26 cellular contexts compared by ENCODE assay signal in the genomic region with DNA sequence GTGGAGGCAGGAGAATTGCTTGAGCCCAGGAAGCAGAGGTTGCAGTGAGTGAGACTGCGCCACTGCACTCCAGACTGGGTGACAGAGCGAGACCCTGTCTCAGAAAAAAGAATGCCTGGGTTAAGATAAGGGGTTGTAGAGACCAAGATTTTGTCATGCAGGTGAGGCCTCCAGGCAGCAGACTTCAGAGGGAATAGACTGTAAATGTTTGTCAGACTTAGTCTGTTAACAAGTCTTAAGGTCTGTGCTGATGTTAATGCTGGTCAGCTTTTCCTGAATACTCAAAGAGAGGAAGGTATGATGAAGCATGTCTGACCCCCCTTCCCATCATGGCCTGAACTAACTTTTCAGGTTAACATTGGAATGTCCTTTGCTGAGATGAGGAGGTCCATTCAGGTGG.
A peak's percentile ranks its signal among the peaks of the same experiment; 100 is the strongest.
DNase-seq lines count a peak whose midpoint lies in the region; ATAC-seq, FAIRE-seq and TF ChIP-seq lines count a peak whose summit lies in the region.
"Had no signal": no experiment of that assay in that cellular context is flagged by ENCODE, and none has a peak within 500 bp of the region (broad histone marks: within the 10 kb centered on the region; RNA-seq: fewer than 3 reads in every experiment).

No MANE protein-coding gene starts in this region.

- no peak overlapping the region for H4K8ac ChIP-seq in IMR-90 (ENCODE audit: low read depth in 2 of 2, low read length in 2 of 2)

- H3K79me1 ChIP-seq in IMR-90 (ENCODE audit: low read depth in 1 of 2, low read length in 2 of 2) = no peaks in the 10 kb centered on the region

- H3K27ac Mint-ChIP-seq in MCF 10A (ENCODE audit: low read depth, unreplicated experiment) = no peak overlapping the region
- H3K27ac Mint-ChIP-seq in stimulated activated effector memory CD8-positive, alpha-beta T cell treated with anti-CD3 and anti-CD28 coated beads, Interleukin-12 subunit alpha, Interleukin-12 subunit beta, amount 100 ng/mL, for 72 hours = no peak overlapping the region
- H3K27ac Mint-ChIP-seq: CD4-positive, CD25-positive, alpha-beta regulatory T cell had no signal

- TF ChIP-seq CTCF in breast epithelium (IDR thresholded peaks at IDR 0.05) = no peak
- no peak for TF ChIP-seq CTCF in MCF 10A (IDR thresholded peaks at IDR 0.05; ENCODE audit: unreplicated experiment)
- TF ChIP-seq CTCF in IMR-90 (conservative IDR thresholded peaks at IDR 0.05; ENCODE audit: low read depth, low read length) = no peak
- TF ChIP-seq CTCF in esophagus squamous epithelium (IDR thresholded peaks at IDR 0.05) = no peak

- H3K9me1 ChIP-seq in IMR-90 (ENCODE audit: insufficient read depth, low read length) = peaks cover 9% of the 10 kb centered on the region

- no peak overlapping the region for H4K91ac ChIP-seq in IMR-90 (ENCODE audit: insufficient read depth, low read depth, low read length)

- H3K4me3 ChIP-seq in breast epithelium (no peak overlapping the region), IMR-90 (ENCODE audit: insufficient read depth, low read depth, low read length) (no peak overlapping the region), esophagus squamous epithelium (no peak overlapping the region)
- H3K4me3 ChIP-seq: GM12878 had no signal

- in situ Hi-C loops in IMR-90 (cut with MboI; ENCODE audit: low sequenced_read_pairs) = no loop called here

- dilution Hi-C loops in IMR-90 (cut with HindIII; ENCODE audit: low sequenced_read_pairs, unreplicated experiment) = no loop called here

- no peaks in the 10 kb centered on the region for H3K9me3 Mint-ChIP-seq in MCF 10A (ENCODE audit: unreplicated experiment)
- H3K9me3 Mint-ChIP-seq in stimulated activated effector memory CD8-positive, alpha-beta T cell treated with anti-CD3 and anti-CD28 coated beads, Interleukin-12 subunit alpha, Interleukin-12 subunit beta, amount 100 ng/mL, for 72 hours = no peaks in the 10 kb centered on the region

- no peak overlapping the region for H4K5ac ChIP-seq in IMR-90 (ENCODE audit: low read depth, low read length)

- no peak overlapping the region for H2AK9ac ChIP-seq in IMR-90 (replicated peaks; ENCODE audit: low read depth, low read length, poor library complexity)

- no peak overlapping the region for H2AFZ ChIP-seq in IMR-90 (replicated peaks; ENCODE audit: low read length, poor library complexity)

- no peak for ATAC-seq in IMR-90 (ENCODE audit: low read depth)
- no peak for ATAC-seq in stimulated activated effector memory CD8-positive, alpha-beta T cell treated with anti-CD3 and anti-CD28 coated beads, Interleukin-12 subunit alpha, Interleukin-12 subunit beta, amount 100 ng/mL, for 72 hours
- ATAC-seq: HepG2, Panc1 had no signal

- intact Hi-C loops in breast epithelium (cut with DNase I; ENCODE audit: low total_unique reads) = no loop called here
- intact Hi-C loops in MCF 10A (cut with micrococcal nuclease) = no loop called here
- intact Hi-C loops in IMR-90 (cut with micrococcal nuclease) = no loop called here
- intact Hi-C loops in esophagus squamous epithelium (cut with DNase I) = no loop called here
- intact Hi-C loops in head of caudate nucleus (cut with DNase I) = no loop called here

- peak overlapping the region; percentile 60 to 76 for H3K27ac ChIP-seq in breast epithelium
- H3K27ac ChIP-seq in IMR-90 (ENCODE audit: insufficient read depth, low read length) = no peak overlapping the region
- peak overlapping the region; percentile 58 to 77 (median 61) for H3K27ac ChIP-seq in esophagus squamous epithelium
- H3K27ac ChIP-seq: 22Rv1, RWPE1 had no signal

- no TSS peak for BruUV-seq in MCF 10A (replicated peaks; lab: Mats Ljungman, UMichigan)
- BruUV-seq in IMR-90 (replicated peaks; lab: Mats Ljungman, UMichigan) = no TSS peak

- no peaks in the 10 kb centered on the region for H3K36me3 Mint-ChIP-seq in MCF 10A (ENCODE audit: insufficient read depth, unreplicated experiment)
- H3K36me3 Mint-ChIP-seq in stimulated activated effector memory CD8-positive, alpha-beta T cell treated with anti-CD3 and anti-CD28 coated beads, Interleukin-12 subunit alpha, Interleukin-12 subunit beta, amount 100 ng/mL, for 72 hours = no peaks in the 10 kb centered on the region
- H3K36me3 Mint-ChIP-seq: CD4-positive, CD25-positive, alpha-beta regulatory T cell had no signal

- FAIRE-seq in urothelium cell line (lab: Jason Lieb, UNC) = peak; percentile 17
- FAIRE-seq: D721Med, H1, HepG2 had no signal

- no peaks in the 10 kb centered on the region for H4K20me1 ChIP-seq in IMR-90 (ENCODE audit: insufficient read depth, low read length)

- H3K36me3 ChIP-seq in breast epithelium (no peaks in the 10 kb centered on the region), IMR-90 (ENCODE audit: control insufficient read depth, insufficient read depth, low read length) (no peaks in the 10 kb centered on the region), esophagus squamous epithelium (no peaks in the 10 kb centered on the region)
- H3K36me3 ChIP-seq: BE2C had no signal

- no peak overlapping the region for H3K56ac ChIP-seq in IMR-90 (ENCODE audit: extremely low read depth, insufficient read depth, low read length)

- no peak overlapping the region for H3K14ac ChIP-seq in IMR-90 (replicated peaks; ENCODE audit: low read depth, low read length)

- DNase-seq in breast epithelium (ENCODE audit: low spot score in 2 of 2) (no peak), MCF 10A (ENCODE audit: unreplicated experiment) (no peak), IMR-90 (no peak), esophagus squamous epithelium (lab: John Stamatoyannopoulos, UW) (no peak), urothelium cell line (ENCODE audit: low spot score) (no peak), medulla oblongata (ENCODE audit: extremely low spot score) (no peak), head of caudate nucleus (no peak)
- DNase-seq in stimulated activated effector memory CD8-positive, alpha-beta T cell treated with anti-CD3 and anti-CD28 coated beads, Interleukin-12 subunit alpha, Interleukin-12 subunit beta, amount 100 ng/mL, for 72 hours (ENCODE audit: low spot score in 2 of 2) = no peak
- DNase-seq: BE2C; CD4-positive, CD25-positive, alpha-beta regulatory T cell; HCEC 1CT; KBM-7; MM.1S; NCI-H2029; NCI-H446 treated with DMSO at 0.1 percent for 48 hours; NCI-H526; NCI-H82; NK-92 treated with Interleukin-12 subunit alpha and Interleukin-12 subunit beta, amount 100 ng/mL, for 24 hours; SHP77 treated with DMSO at 0.1 percent for 48 hours had no signal

- no peaks in the 10 kb centered on the region for H3K4me1 Mint-ChIP-seq in MCF 10A (ENCODE audit: insufficient read depth, unreplicated experiment)
- H3K4me1 Mint-ChIP-seq in stimulated activated effector memory CD8-positive, alpha-beta T cell treated with anti-CD3 and anti-CD28 coated beads, Interleukin-12 subunit alpha, Interleukin-12 subunit beta, amount 100 ng/mL, for 72 hours = peaks cover 11% of the 10 kb centered on the region
- H3K4me1 Mint-ChIP-seq: CD4-positive, CD25-positive, alpha-beta regulatory T cell had no signal

- H2AK5ac ChIP-seq in IMR-90 (ENCODE audit: low read depth, low read length) = no peak overlapping the region

- no peak overlapping the region for H3K4me3 Mint-ChIP-seq in MCF 10A (ENCODE audit: unreplicated experiment)
- no peak overlapping the region for H3K4me3 Mint-ChIP-seq in stimulated activated effector memory CD8-positive, alpha-beta T cell treated with anti-CD3 and anti-CD28 coated beads, Interleukin-12 subunit alpha, Interleukin-12 subunit beta, amount 100 ng/mL, for 72 hours
- H3K4me3 Mint-ChIP-seq: CD4-positive, CD25-positive, alpha-beta regulatory T cell had no signal

- CTCF ChIA-PET in MCF 10A (lab: Yijun Ruan, JAX) (no interaction called here), IMR-90 (lab: Yijun Ruan, JAX) (no interaction called here)

- no peak overlapping the region; the same call in 1 of the 2 replicates for H2BK20ac ChIP-seq in IMR-90 (ENCODE audit: low read depth, low read length)

- H2BK15ac ChIP-seq in IMR-90 (ENCODE audit: low read depth, low read length) = no peak overlapping the region

- no peak overlapping the region for H3K9ac ChIP-seq in IMR-90 (ENCODE audit: low read depth, low read length)

- H3K18ac ChIP-seq in IMR-90 (ENCODE audit: low read depth, low read length) = no peak overlapping the region

- H3K23ac ChIP-seq in IMR-90 (ENCODE audit: low read depth, low read length) = no peak overlapping the region

- TF ChIP-seq POLR2A in breast epithelium (IDR thresholded peaks at IDR 0.05) = no peak
- TF ChIP-seq POLR2A in IMR-90 (IDR thresholded peaks at IDR 0.05; ENCODE audit: low read depth, low read length) = no peak
- TF ChIP-seq POLR2A in esophagus squamous epithelium (IDR thresholded peaks at IDR 0.05) = no peak

- POLR2A ChIA-PET in MCF 10A (lab: Yijun Ruan, JAX) (interaction anchor here (1.0 kb wide), 1 partner anchor 10 kb away, joined by 4 read pairs; no protein-coding TSS in a partner anchor), IMR-90 (lab: Charles Lee; ENCODE audit: unreplicated experiment) (interaction anchor here (0.5 kb wide), 1 partner anchor 75 kb away, joined by 3 read pairs; no protein-coding TSS in a partner anchor)

- H3K4me2 ChIP-seq in IMR-90 (ENCODE audit: low read depth, low read length) = no peak overlapping the region

- no peak overlapping the region for H2BK120ac ChIP-seq in IMR-90 (ENCODE audit: low read depth, low read length)

- H3K4me1 ChIP-seq in breast epithelium = peaks cover 0 to 4% of the 10 kb centered on the region in 2 donors
- H3K4me1 ChIP-seq in IMR-90 (ENCODE audit: control insufficient read depth, insufficient read depth, low read length) = peaks cover 9% of the 10 kb centered on the region
- H3K4me1 ChIP-seq in esophagus squamous epithelium = peaks cover 5 to 45% (median 13%) of the 10 kb centered on the region in 3 donors
- H3K4me1 ChIP-seq: BE2C had no signal

- no peaks in the 10 kb centered on the region for H3K9me3 ChIP-seq in breast epithelium
- H3K9me3 ChIP-seq in IMR-90 (ENCODE audit: control insufficient read depth, insufficient read depth, low read length) = no peaks in the 10 kb centered on the region
- no peaks in the 10 kb centered on the region for H3K9me3 ChIP-seq in esophagus squamous epithelium
- H3K9me3 ChIP-seq: BE2C had no signal

- 0 out of 2 replicates have a peak overlapping the region, but pooled peaks have one; percentile 15 for H3K4ac ChIP-seq in IMR-90 (ENCODE audit: low read depth, low read length)

- WGBS in IMR-90 (ENCODE audit: extremely low coverage in 2 of 2, insufficient read length in 1 of 2), 2 experiments = no CpG with 5 or more reads among the region's 2 CpGs
- WGBS in esophagus squamous epithelium, 2 donors = 88 to 96% methylated on average over 2 of the region's 2 CpGs

- no peak overlapping the region for H2BK5ac ChIP-seq in IMR-90 (ENCODE audit: low read depth, low read length, poor library complexity, severe bottlenecking)

- no peak for TF ChIP-seq RAD21 in IMR-90 (IDR thresholded peaks at IDR 0.05; ENCODE audit: low read length)

- H3K27me3 ChIP-seq in breast epithelium (no peaks in the 10 kb centered on the region), IMR-90 (ENCODE audit: control insufficient read depth, insufficient read depth, low read length) (no peaks in the 10 kb centered on the region), esophagus squamous epithelium (no peaks in the 10 kb centered on the region)
- H3K27me3 ChIP-seq: BE2C had no signal

- H3K27me3 Mint-ChIP-seq in MCF 10A (ENCODE audit: insufficient read depth, unreplicated experiment) = no peaks in the 10 kb centered on the region
- H3K27me3 Mint-ChIP-seq: CD4-positive, CD25-positive, alpha-beta regulatory T cell had no signal

TF ChIP-seq in IMR-90, 13 proteins besides CTCF, POLR2A, EP300 and RAD21 (continues in another document):
- TF ChIP-seq MXI1 (IDR thresholded peaks at IDR 0.05; ENCODE audit: borderline replicate concordance, low read depth, low read length) = no peak
